ENCODE assay signal across 8 cellular contexts in the genomic region with DNA sequence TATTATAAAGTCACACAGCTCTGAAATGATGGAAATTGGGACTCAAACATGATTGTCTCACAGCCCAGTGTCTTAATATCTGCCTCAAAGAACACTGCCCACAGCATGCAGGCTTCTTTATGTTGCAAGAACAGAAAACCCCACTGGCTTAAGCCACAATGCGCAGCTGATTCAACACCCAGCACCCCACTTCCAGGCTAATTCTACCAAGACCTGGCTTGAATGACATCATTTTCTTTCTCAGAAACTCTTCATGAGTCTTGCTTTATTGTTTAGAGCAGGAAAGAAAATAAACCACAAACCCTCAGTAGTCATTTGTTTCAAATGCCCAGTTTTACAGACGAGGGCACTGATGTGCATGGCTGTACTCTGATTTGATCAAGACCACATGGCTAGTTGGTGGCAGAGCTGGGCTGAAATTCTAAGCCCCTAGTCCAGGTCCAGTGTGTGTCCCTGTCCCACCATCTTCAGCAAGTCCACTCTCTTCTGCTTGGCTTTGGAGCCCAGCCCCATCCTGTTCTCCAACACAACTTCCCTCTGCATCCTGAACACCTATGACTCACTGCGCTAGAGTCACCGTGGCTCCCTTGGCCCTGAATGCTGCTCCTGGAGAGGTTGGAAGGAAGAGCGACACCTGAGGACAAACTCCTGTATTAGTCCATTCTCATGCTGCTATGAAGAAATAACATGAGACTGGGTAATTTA. TPM values are rescaled to one million over a fixed set of nuclear protein-coding genes. Genes with fewer than 3 reads are reported as not detected.
DNase-seq lines count a peak whose midpoint lies in the region; ATAC-seq and TF ChIP-seq lines count a peak whose summit lies in the region.

No MANE protein-coding gene starts in this region.

- no peaks in the 10 kb centered on the region for H3K9me3 ChIP-seq in RWPE2 (ENCODE audit: severe bottlenecking)

- DNase-seq in EL (peak; percentile 86), RWPE2 (ENCODE audit: low spot score) (peak; percentile 85), dedifferentiated amniotic fluid mesenchymal stem cell (ENCODE audit: extremely low spot score) (peak; percentile 19), omental fat pad (ENCODE audit: low spot score) (no peak), NCI-H345 (lab: John Stamatoyannopoulos, UW) (no peak)

- H3K4me1 ChIP-seq in RWPE2 (ENCODE audit: insufficient read depth, poor library complexity, severe bottlenecking) = peaks cover 51% of the 10 kb centered on the region

- TF ChIP-seq CTCF in RWPE2 (IDR thresholded peaks at IDR 0.05; ENCODE audit: poor library complexity, severe bottlenecking) = peak; percentile 67
- no peak for TF ChIP-seq CTCF in omental fat pad (IDR thresholded peaks at IDR 0.05)

- no peaks in the 10 kb centered on the region for H3K36me3 ChIP-seq in RWPE2 (ENCODE audit: low read depth)

- no peaks in the 10 kb centered on the region for H3K27me3 ChIP-seq in RWPE2 (ENCODE audit: insufficient read depth, poor library complexity, severe bottlenecking)

- no peak overlapping the region for H3K4me3 ChIP-seq in RWPE2 (ENCODE audit: severe bottlenecking)

- ATAC-seq in RWPE2 (ENCODE audit: low read depth) = peak; percentile 69
- ATAC-seq in omental fat pad (ENCODE audit: low FRiP score) = peak; percentile 67
- ATAC-seq in GM21723 (IDR thresholded peaks at IDR 0.05; ENCODE audit: unreplicated experiment) = no peak
- no peak for ATAC-seq in GM21447 (IDR thresholded peaks at IDR 0.05; ENCODE audit: unreplicated experiment)
- ATAC-seq in GM21360 (IDR thresholded peaks at IDR 0.05; ENCODE audit: unreplicated experiment) = no peak

- H3K27ac ChIP-seq in RWPE2 (ENCODE audit: poor library complexity, severe bottlenecking) = peak overlapping the region; percentile 93

RNA-seq across cellular contexts. Expression of gene SRSF5, which starts 50.3 kb away (rescaled TPM):
- total RNA-seq in omental fat pad = 100 to 1,000 TPM; 198 to 421 (median 367) TPM

Comparison
In these comparisons a context has a peak if more than half of its experiments do, and no peak if none do; other contexts are left out.
1. DNase-seq: peak in EL (single experiment), RWPE2 (single experiment) and dedifferentiated amniotic fluid mesenchymal stem cell (single experiment); none in omental fat pad (single experiment) and NCI-H345 (single experiment).
2. ATAC-seq: peak in RWPE2 (single experiment) and omental fat pad (single experiment); none in GM21723 (single experiment), GM21447 (single experiment) and GM21360 (single experiment).